13 cellular contexts compared by ENCODE assay signal in genomic region chr2:129277611-129278010, GRCh38.
"Had no signal": no experiment of that assay in that cellular context is flagged by ENCODE, and none has a peak within 500 bp of the region (broad histone marks: within the 10 kb centered on the region; RNA-seq: fewer than 3 reads in every experiment).

No MANE protein-coding gene starts in this region.

- H3K27ac ChIP-seq: gastroesophageal sphincter, pancreas, sigmoid colon, spleen, thyroid gland had no signal

- H3K4me1 ChIP-seq: gastroesophageal sphincter, pancreas, spleen, thyroid gland had no signal

- H3K9me3 ChIP-seq: gastroesophageal sphincter, pancreas, sigmoid colon, thyroid gland had no signal

- H3K4me1 Mint-ChIP-seq: activated naive CD8-positive, alpha-beta T cell treated with anti-CD3 and anti-CD28 coated beads, Interleukin-2, amount 10 ng/mL, durations not matched to agents 7 days and 5 days; naive B cell; stimulated activated effector memory CD8-positive, alpha-beta T cell treated with anti-CD3 and anti-CD28 coated beads, Interleukin-12 subunit alpha, Interleukin-12 subunit beta, amount 100 ng/mL, for 72 hours had no signal

- H3K9me3 Mint-ChIP-seq: activated naive CD8-positive, alpha-beta T cell treated with anti-CD3 and anti-CD28 coated beads, Interleukin-2, amount 10 ng/mL, durations not matched to agents 7 days and 5 days; activated T-helper 1 cell treated with anti-CD3 and anti-CD28 coated beads, Interleukin-12 subunit alpha, Interleukin-12 subunit beta, Interleukin-2, Interleukin-4 antibody, amounts not matched to agents 30 ng/mL and 10 ng/mL and 1 ng/mL, durations not matched to agents 14 hours and 24 hours and 36 hours had no signal

- H3K4me3 ChIP-seq: gastroesophageal sphincter, lung, pancreas, sigmoid colon, spleen, thyroid gland had no signal

- H3K4me3 Mint-ChIP-seq: activated naive CD8-positive, alpha-beta T cell treated with anti-CD3 and anti-CD28 coated beads, Interleukin-2, amount 10 ng/mL, durations not matched to agents 7 days and 5 days; activated T-helper 1 cell treated with anti-CD3 and anti-CD28 coated beads, Interleukin-12 subunit alpha, Interleukin-12 subunit beta, Interleukin-2, Interleukin-4 antibody, amounts not matched to agents 30 ng/mL and 10 ng/mL and 1 ng/mL, durations not matched to agents 14 hours and 24 hours and 36 hours; naive B cell; stimulated activated effector memory CD8-positive, alpha-beta T cell treated with anti-CD3 and anti-CD28 coated beads, Interleukin-12 subunit alpha, Interleukin-12 subunit beta, amount 100 ng/mL, for 72 hours had no signal

- H3K27ac Mint-ChIP-seq: activated naive CD8-positive, alpha-beta T cell treated with anti-CD3 and anti-CD28 coated beads, Interleukin-2, amount 10 ng/mL, durations not matched to agents 7 days and 5 days; activated T-helper 1 cell treated with anti-CD3 and anti-CD28 coated beads, Interleukin-12 subunit alpha, Interleukin-12 subunit beta, Interleukin-2, Interleukin-4 antibody, amounts not matched to agents 30 ng/mL and 10 ng/mL and 1 ng/mL, durations not matched to agents 14 hours and 24 hours and 36 hours; stimulated activated effector memory CD8-positive, alpha-beta T cell treated with anti-CD3 and anti-CD28 coated beads, Interleukin-12 subunit alpha, Interleukin-12 subunit beta, amount 100 ng/mL, for 72 hours had no signal

- H3K36me3 ChIP-seq: gastroesophageal sphincter, pancreas, sigmoid colon, spleen, thyroid gland had no signal

- H3K36me3 Mint-ChIP-seq: activated naive CD8-positive, alpha-beta T cell treated with anti-CD3 and anti-CD28 coated beads, Interleukin-2, amount 10 ng/mL, durations not matched to agents 7 days and 5 days; naive B cell; stimulated activated effector memory CD8-positive, alpha-beta T cell treated with anti-CD3 and anti-CD28 coated beads, Interleukin-12 subunit alpha, Interleukin-12 subunit beta, amount 100 ng/mL, for 72 hours had no signal

- ATAC-seq: gastroesophageal sphincter; pancreas; stimulated activated effector memory CD8-positive, alpha-beta T cell treated with anti-CD3 and anti-CD28 coated beads, Interleukin-12 subunit alpha, Interleukin-12 subunit beta, amount 100 ng/mL, for 72 hours had no signal

- H3K27me3 ChIP-seq: gastroesophageal sphincter, pancreas, sigmoid colon, spleen, thyroid gland had no signal

- DNase-seq: activated naive CD4-positive, alpha-beta T cell; activated naive CD8-positive, alpha-beta T cell treated with anti-CD3 and anti-CD28 coated beads, Interleukin-2, amount 10 ng/mL, durations not matched to agents 7 days and 5 days; dermis blood vessel endothelial cell; naive B cell; pancreas; sigmoid colon; spleen; T-helper 9 cell; thyroid gland had no signal

- H3K27me3 Mint-ChIP-seq: activated naive CD8-positive, alpha-beta T cell treated with anti-CD3 and anti-CD28 coated beads, Interleukin-2, amount 10 ng/mL, durations not matched to agents 7 days and 5 days had no signal
